Comparison of ENCODE assay signal across 9 cellular contexts in genomic region chr4:44679060-44679459, GRCh38. TPM values are rescaled to one million over a fixed set of nuclear protein-coding genes. Genes with fewer than 3 reads are reported as not detected.
A peak's percentile ranks its signal among the peaks of the same experiment; 100 is the strongest.
DNase-seq lines count a peak whose midpoint lies in the region; TF ChIP-seq lines count a peak whose summit lies in the region.
"Had no signal": no experiment of that assay in that cellular context is flagged by ENCODE, and none has a peak within 500 bp of the region (broad histone marks: within the 10 kb centered on the region; RNA-seq: fewer than 3 reads in every experiment).

No MANE protein-coding gene starts in this region.

- H2BK5ac ChIP-seq in H9 (ENCODE audit: insufficient read length, low read length) = no peak overlapping the region

- peak overlapping the region; percentile 95 to 99 (median 97) for H3K4me3 Mint-ChIP-seq in CD8-positive, alpha-beta memory T cell
- H3K4me3 Mint-ChIP-seq in H9 (peak overlapping the region; percentile 91 to 97), immature natural killer cell (peak overlapping the region; percentile 98 to 99 (median 98))
- H3K4me3 Mint-ChIP-seq in activated CD4-positive, alpha-beta memory T cell treated with anti-CD3 and anti-CD28 coated beads for 36 hours = peak overlapping the region; percentile 96

- H2AFZ ChIP-seq in H9 (ENCODE audit: low read length) = peak overlapping the region; percentile 10

- no peaks in the 10 kb centered on the region for H3K9me3 Mint-ChIP-seq in CD8-positive, alpha-beta memory T cell
- no peaks in the 10 kb centered on the region; a peak in 1 of 5 replicates for H3K9me3 Mint-ChIP-seq in H9
- H3K9me3 Mint-ChIP-seq in activated CD4-positive, alpha-beta memory T cell treated with anti-CD3 and anti-CD28 coated beads for 36 hours = no peaks in the 10 kb centered on the region
- H3K9me3 Mint-ChIP-seq in immature natural killer cell = no peaks in the 10 kb centered on the region

- H2BK12ac ChIP-seq in H9 (ENCODE audit: insufficient read length, low read depth, low read length) = no peak overlapping the region

- H3K14ac ChIP-seq in H9 (ENCODE audit: insufficient read depth, low read length) = no peak overlapping the region

- WGBS in H9 (ENCODE audit: extremely low coverage, insufficient read length, low lambda C conversion rate) = no CpG with 5 or more reads among the region's 3 CpGs

- intact Hi-C loops in activated CD4-positive, alpha-beta memory T cell treated with anti-CD3 and anti-CD28 coated beads for 36 hours (cut with micrococcal nuclease) = loop anchor here (2.0 kb wide), 2 partner anchors 16 to 50 kb away; no protein-coding TSS in a partner anchor
- intact Hi-C loops in tibial artery (cut with DNase I; ENCODE audit: low total_unique reads) = no loop called here

- peak overlapping the region; percentile 94 for H3K27ac ChIP-seq in CD8-positive, alpha-beta memory T cell (ENCODE audit: low read depth, low read length)
- H3K27ac ChIP-seq in H9 (ENCODE audit: insufficient read length, low read depth, low read length) (no peak overlapping the region), tibial artery (peak overlapping the region; percentile 88 to 90)

- H2BK20ac ChIP-seq in H9 (ENCODE audit: low read depth, low read length, poor library complexity, severe bottlenecking) = no peak overlapping the region

- peak overlapping the region; percentile 59 for H3K4me2 ChIP-seq in H9 (ENCODE audit: insufficient read depth, insufficient read length, low read length)

- no peak overlapping the region for H4K5ac ChIP-seq in H9 (ENCODE audit: insufficient read length, low read depth, low read length)

- POLR2A ChIA-PET in CD8-positive, alpha-beta memory T cell (lab: Charles Lee) = interaction anchor here (1.8 to 2.6 kb wide), 2 partner anchors 30 to 47 kb away, joined by 6 to 29 read pairs; partner anchors contain the start of gene GNPDA2
- POLR2A ChIA-PET in activated CD4-positive, alpha-beta memory T cell treated with anti-CD3 and anti-CD28 coated beads for 36 hours (lab: Charles Lee) = interaction anchor here (3.1 kb wide), 1 partner anchor 47 kb away, joined by 30 read pairs; the partner anchor contains the start of gene GNPDA2

- no peaks in the 10 kb centered on the region for H4K20me1 ChIP-seq in H9 (ENCODE audit: control insufficient read depth, insufficient read depth, insufficient read length)

- no peaks in the 10 kb centered on the region for H3K9me3 ChIP-seq in CD8-positive, alpha-beta memory T cell (ENCODE audit: low read length)
- H3K9me3 ChIP-seq in H9 (ENCODE audit: control insufficient read depth, low read depth, low read length) = no peaks in the 10 kb centered on the region
- no peaks in the 10 kb centered on the region for H3K9me3 ChIP-seq in tibial artery

- no peak overlapping the region for H2AK5ac ChIP-seq in H9 (ENCODE audit: insufficient read length, low read length)

- CTCF ChIA-PET in CD8-positive, alpha-beta memory T cell (lab: Charles Lee) = interaction anchor here (0.9 to 2.0 kb wide), 3 partner anchors 11 to 47 kb away, joined by 3 to 7 read pairs (median 3); partner anchors contain the start of gene GNPDA2
- CTCF ChIA-PET in activated CD4-positive, alpha-beta memory T cell treated with anti-CD3 and anti-CD28 coated beads for 36 hours (lab: Charles Lee) = interaction anchor here (0.6 kb wide), 1 partner anchor 1065 kb away, joined by 3 read pairs; no protein-coding TSS in a partner anchor

- H3K79me1 ChIP-seq in H9 (ENCODE audit: insufficient read depth, low read depth, low read length, poor library complexity, severe bottlenecking) = peaks cover 3% of the 10 kb centered on the region

- no peak overlapping the region for H3K56ac ChIP-seq in H9 (ENCODE audit: insufficient read length, low read depth, low read length)

- H3K27ac Mint-ChIP-seq in CD8-positive, alpha-beta memory T cell = peak overlapping the region; percentile 98 to 100 (median 99)
- H3K27ac Mint-ChIP-seq in H9 (peak overlapping the region; percentile 60 to 98 (median 92); a peak in 6 of 7 replicates), immature natural killer cell (peak overlapping the region; percentile 97 to 100 (median 99))
- H3K27ac Mint-ChIP-seq in activated CD4-positive, alpha-beta memory T cell treated with anti-CD3 and anti-CD28 coated beads for 36 hours = peak overlapping the region; percentile 94

- no peak overlapping the region for H3K23ac ChIP-seq in H9 (ENCODE audit: insufficient read length, low read depth, low read length)

- H3K36me3 Mint-ChIP-seq in CD8-positive, alpha-beta memory T cell = peaks cover 0 to 35% (median 2%) of the 10 kb centered on the region in 3 donors
- H3K36me3 Mint-ChIP-seq in H9 (ENCODE audit: insufficient read depth in 1 of 3, low read depth in 3 of 3) (peaks cover 2 to 13% (median 13%) of the 10 kb centered on the region in 3 experiments; a peak in 5 of 7 replicates), immature natural killer cell (peaks cover 2% of the 10 kb centered on the region in 3 donors)
- H3K36me3 Mint-ChIP-seq in activated CD4-positive, alpha-beta memory T cell treated with anti-CD3 and anti-CD28 coated beads for 36 hours = peaks cover 12% of the 10 kb centered on the region

- peak overlapping the region; percentile 83 for H3K9ac ChIP-seq in H9 (ENCODE audit: extremely low read depth, insufficient read length, low read length)

- H3K23me2 ChIP-seq in H9 (ENCODE audit: insufficient read length, low read depth, low read length, poor library complexity, severe bottlenecking) = peaks cover 4% of the 10 kb centered on the region

- peaks cover 27% of the 10 kb centered on the region for H3K4me1 ChIP-seq in CD8-positive, alpha-beta memory T cell (ENCODE audit: insufficient read depth, low read length)
- peaks cover 2% of the 10 kb centered on the region; the same call in 1 of the 2 replicates for H3K4me1 ChIP-seq in H9 (ENCODE audit: insufficient read depth, low read length)
- H3K4me1 ChIP-seq in tibial artery = peaks cover 0 to 15% (median 7%) of the 10 kb centered on the region in 4 donors

- no peaks in the 10 kb centered on the region for H3K27me3 ChIP-seq in CD8-positive, alpha-beta memory T cell (ENCODE audit: insufficient read depth, low read length, poor library complexity, severe bottlenecking)
- H3K27me3 ChIP-seq in H9 (ENCODE audit: insufficient read depth, low read length) (no peaks in the 10 kb centered on the region), tibial artery (no peaks in the 10 kb centered on the region)

- no peak for DNase-seq in CD8-positive, alpha-beta memory T cell
- DNase-seq in H9 = no peak
- DNase-seq in activated CD4-positive, alpha-beta memory T cell treated with anti-CD3 and anti-CD28 coated beads for 36 hours = no peak
- no peak for DNase-seq in immature natural killer cell
- DNase-seq in tibial artery = no peak
- DNase-seq in DMS153 (lab: John Stamatoyannopoulos, UW) = no peak
- DNase-seq in NCI-H2227 treated with DMSO at 0.1 percent for 48 hours (lab: John Stamatoyannopoulos, UW) = no peak
- no peak for DNase-seq in NCI-H2171 treated with DMSO at 0.1 percent for 48 hours (lab: John Stamatoyannopoulos, UW)

- no peak overlapping the region for H4K8ac ChIP-seq in H9 (replicated peaks; ENCODE audit: insufficient read length, low read depth, low read length)

- no peak overlapping the region for H4K91ac ChIP-seq in H9 (ENCODE audit: insufficient read length, low read depth, low read length)

- H2BK120ac ChIP-seq in H9 (ENCODE audit: low read depth, low read length, poor library complexity, severe bottlenecking) = no peak overlapping the region

- H3T11ph ChIP-seq in H9 (ENCODE audit: low read length) = no peak overlapping the region

- peaks cover 35 to 56% (median 52%) of the 10 kb centered on the region in 3 donors for H3K4me1 Mint-ChIP-seq in CD8-positive, alpha-beta memory T cell
- H3K4me1 Mint-ChIP-seq in H9 (peaks cover 10 to 19% of the 10 kb centered on the region in 2 experiments), immature natural killer cell (peaks cover 32 to 45% of the 10 kb centered on the region in 2 donors)
- H3K4me1 Mint-ChIP-seq in activated CD4-positive, alpha-beta memory T cell treated with anti-CD3 and anti-CD28 coated beads for 36 hours (ENCODE audit: low read depth) = peaks cover 30% of the 10 kb centered on the region

- no peak overlapping the region for H2BK15ac ChIP-seq in H9 (ENCODE audit: low read depth, low read length)

- H3K79me2 ChIP-seq in H9 (ENCODE audit: insufficient read depth, low read length) = peaks cover 7% of the 10 kb centered on the region; the same call in 1 of the 2 replicates

- TF ChIP-seq CTCF in H9 (conservative IDR thresholded peaks at IDR 0.05) (no peak), tibial artery (IDR thresholded peaks at IDR 0.05) (no peak)

- H3K27me3 Mint-ChIP-seq in CD8-positive, alpha-beta memory T cell = peaks cover 0 to 3% of the 10 kb centered on the region in 2 donors
- H3K27me3 Mint-ChIP-seq in H9 (ENCODE audit: low read depth) (peaks cover 4% of the 10 kb centered on the region; the same call in 1 of the 2 replicates), immature natural killer cell (ENCODE audit: low read depth in 3 of 3) (peaks cover 3 to 5% (median 5%) of the 10 kb centered on the region in 3 donors)
- H3K27me3 Mint-ChIP-seq in activated CD4-positive, alpha-beta memory T cell treated with anti-CD3 and anti-CD28 coated beads for 36 hours = no peaks in the 10 kb centered on the region

- peaks cover 11% of the 10 kb centered on the region for H3K36me3 ChIP-seq in CD8-positive, alpha-beta memory T cell (ENCODE audit: insufficient read depth, low read length)
- peaks cover 3 to 13% (median 11%) of the 10 kb centered on the region in 3 donors for H3K36me3 ChIP-seq in tibial artery

- peak overlapping the region; percentile 89 for H3K4me3 ChIP-seq in CD8-positive, alpha-beta memory T cell (ENCODE audit: low read length)
- H3K4me3 ChIP-seq in tibial artery = peak overlapping the region; percentile 74 to 88

- H3K18ac ChIP-seq in H9 (ENCODE audit: insufficient read length, low read depth, low read length) = no peak overlapping the region

- H3K4ac ChIP-seq in H9 (ENCODE audit: low read depth, low read length) = no peak overlapping the region

RNA-seq across cellular contexts. Expression of gene GUF1, which starts 0.8 kb away (rescaled TPM):
- 10 to 100 TPM; 41.3 to 43.0 TPM for total RNA-seq in CD8-positive, alpha-beta memory T cell
- polyA plus RNA-seq in CD8-positive, alpha-beta memory T cell = 8.7 TPM
- 35.4 and 38.6 TPM in 2 replicates for total RNA-seq in H9 (2021)
- total RNA-seq in activated CD4-positive, alpha-beta memory T cell treated with anti-CD3 and anti-CD28 coated beads for 36 hours = 10 to 100 TPM; 25.8 to 28.0 TPM
- polyA plus RNA-seq in immature natural killer cell = 10 to 100 TPM in 2 of 3 donors, 1 to 10 TPM in 1; 9.3 to 16.1 (median 10.9) TPM

RNA-seq across cellular contexts. Expression of gene YIPF7, which starts 27.6 kb away (rescaled TPM):
- total RNA-seq in CD8-positive, alpha-beta memory T cell = not detected
- not detected for polyA plus RNA-seq in CD8-positive, alpha-beta memory T cell
- not detected in 2 replicates for total RNA-seq in H9 (2021)
- total RNA-seq in activated CD4-positive, alpha-beta memory T cell treated with anti-CD3 and anti-CD28 coated beads for 36 hours = not detected
- polyA plus RNA-seq in immature natural killer cell = not detected
- total RNA-seq: M059J had no signal

RNA-seq across cellular contexts. Expression of gene GNPDA2, which starts 47.3 kb away (rescaled TPM):
- total RNA-seq in CD8-positive, alpha-beta memory T cell = 10 to 100 TPM; 20.0 to 20.9 TPM
- polyA plus RNA-seq in CD8-positive, alpha-beta memory T cell = 20.4 TPM
- total RNA-seq in H9 (2021) = 4.8 and 5.4 TPM in 2 replicates
- total RNA-seq in activated CD4-positive, alpha-beta memory T cell treated with anti-CD3 and anti-CD28 coated beads for 36 hours = 10 to 100 TPM; 15.1 to 15.8 TPM
- 10 to 100 TPM; 13.7 to 30.9 (median 17.4) TPM for polyA plus RNA-seq in immature natural killer cell
